Comparison of ENCODE assay signal across 31 cellular contexts in the genomic region with DNA sequence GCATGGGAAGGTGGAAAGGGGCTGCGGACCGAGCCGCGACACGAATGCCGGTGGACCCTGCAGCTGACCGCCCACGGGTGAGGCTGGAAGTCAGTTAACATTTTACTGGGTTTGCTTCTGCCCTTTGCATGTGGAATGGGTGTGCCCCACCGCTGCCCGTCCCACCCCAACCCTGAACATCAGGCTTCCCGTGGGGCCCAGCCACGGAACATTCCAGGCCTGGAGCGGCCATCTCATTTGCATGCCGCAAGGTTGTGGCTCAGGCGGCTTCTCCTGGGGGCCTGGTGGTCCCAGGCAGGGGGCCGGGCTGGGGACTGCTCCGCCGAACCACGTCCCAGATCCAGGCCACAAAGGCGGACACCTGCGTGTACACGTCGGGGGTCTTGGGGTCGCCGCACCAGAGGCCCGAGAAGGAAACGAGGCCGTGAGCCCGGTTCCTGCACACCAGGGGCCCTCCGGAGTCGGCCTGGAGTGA. TPM values are rescaled to one million over a fixed set of nuclear protein-coding genes. Genes with fewer than 3 reads are reported as not detected.
"Had no signal": no experiment of that assay in that cellular context is flagged by ENCODE, and none has a peak within 500 bp of the region (broad histone marks: within the 10 kb centered on the region; RNA-seq: fewer than 3 reads in every experiment).

No MANE protein-coding gene starts in this region.

- H3K36me3 ChIP-seq: gastrocnemius medialis, left ventricle myocardium inferior, neutrophil, suprapubic skin, transverse colon, vagina had no signal

- H3K4me1 ChIP-seq: gastrocnemius medialis, parathyroid adenoma, transverse colon, vagina had no signal

- H3K4me2 ChIP-seq: hepatocyte had no signal

- H3K27me3 ChIP-seq: gastrocnemius medialis, hepatocyte, neutrophil, suprapubic skin, transverse colon, vagina had no signal

- H3K79me2 ChIP-seq: hepatocyte, parathyroid adenoma had no signal

- H2AFZ ChIP-seq: hepatocyte, parathyroid adenoma had no signal

- H3K4me3 ChIP-seq: coronary artery, gastrocnemius medialis, hepatocyte, left ventricle myocardium inferior, lower lobe of right lung, skin epidermis, suprapubic skin, transverse colon, vagina had no signal

- DNase-seq: dermis blood vessel endothelial cell; effector memory CD4-positive, alpha-beta T cell; foreskin fibroblast; gastrocnemius medialis; head of caudate nucleus; left colon; left ventricle myocardium inferior; lower lobe of right lung; naive thymus-derived CD8-positive, alpha-beta T cell; stimulated activated CD4-positive, alpha-beta T cell treated with anti-CD3 and anti-CD28 coated beads, Interleukin-15, amount 100 ng/mL, for 24 hours; stimulated activated CD4-positive, alpha-beta T cell treated with anti-CD3 and anti-CD28 coated beads, Interleukin-4, amount 100 ng/mL, for 1 hour; stimulated activated CD8-positive, alpha-beta memory T cell treated with anti-CD3 and anti-CD28 coated beads, Interleukin-4, amount 100 ng/mL, for 48 hours; stimulated activated naive CD4-positive, alpha-beta T cell; stimulated activated naive CD8-positive, alpha-beta T cell treated with anti-CD3 and anti-CD28 coated beads, Interleukin-15, amount 100 ng/mL, for 72 hours; transverse colon had no signal

- H3K9me3 ChIP-seq: gastrocnemius medialis, left ventricle myocardium inferior, lower lobe of right lung, neutrophil, suprapubic skin, transverse colon, vagina had no signal

- H3K27ac ChIP-seq: coronary artery, gastrocnemius medialis, hepatocyte, left ventricle myocardium inferior, lower lobe of right lung, neutrophil, parathyroid adenoma, skin epidermis, suprapubic skin, transverse colon, vagina had no signal

- ATAC-seq: gastrocnemius medialis; left colon; lower lobe of right lung; naive thymus-derived CD8-positive, alpha-beta T cell; stimulated activated naive CD8-positive, alpha-beta T cell treated with anti-CD3 and anti-CD28 coated beads, Interleukin-15, amount 100 ng/mL, for 72 hours had no signal

- FAIRE-seq: endometrium had no signal

- H3K9ac ChIP-seq: parathyroid adenoma had no signal

RNA-seq across cellular contexts. Expression of a gene that starts 9.8 kb away (rescaled TPM):
- total RNA-seq: dermis blood vessel endothelial cell; gastrocnemius medialis; glomerular endothelial cell; kidney epithelial cell; left colon; left ventricle myocardium inferior; lower lobe of right lung; mesenteric fat pad; myocyte; naive thymus-derived CD8-positive, alpha-beta T cell; progenitor cell of endocrine pancreas; suprapubic skin; transverse colon; ureter; vagina had no signal
- polyA plus RNA-seq: esophagus, neural cell had no signal

RNA-seq across cellular contexts. Expression of a gene that starts 23.2 kb away (rescaled TPM):
- total RNA-seq: naive thymus-derived CD8-positive, alpha-beta T cell had no signal
- polyA plus RNA-seq: naive thymus-derived CD8-positive, alpha-beta T cell had no signal

RNA-seq across cellular contexts. Expression of a gene that starts 45.8 kb away (rescaled TPM):
- total RNA-seq: dermis blood vessel endothelial cell, gastrocnemius medialis, hepatocyte, kidney epithelial cell, left colon, left ventricle myocardium inferior, transverse colon, vagina had no signal
- polyA plus RNA-seq: naive thymus-derived CD8-positive, alpha-beta T cell had no signal
